Comparison of ENCODE assay signal across 20 cellular contexts in genomic region chr16:27265982-27266381, GRCh38. TPM values are rescaled to one million over a fixed set of nuclear protein-coding genes. Genes with fewer than 3 reads are reported as not detected.
DNase-seq lines count a peak whose midpoint lies in the region; ATAC-seq and TF ChIP-seq lines count a peak whose summit lies in the region.
"Had no signal": no experiment of that assay in that cellular context is flagged by ENCODE, and none has a peak within 500 bp of the region (broad histone marks: within the 10 kb centered on the region; RNA-seq: fewer than 3 reads in every experiment).

No MANE protein-coding gene starts in this region.

- H3K27ac ChIP-seq in CD8-positive, alpha-beta memory T cell (ENCODE audit: low read depth, low read length) = no peak overlapping the region
- H3K27ac ChIP-seq in uterus = no peak overlapping the region
- H3K27ac ChIP-seq: GM23248, upper lobe of right lung, VCaP had no signal

- POLR2A ChIA-PET in CD8-positive, alpha-beta memory T cell (lab: Charles Lee) = no interaction called here

- no peak for ATAC-seq in activated CD8-positive, alpha-beta memory T cell treated with anti-CD3 and anti-CD28 coated beads, Interleukin-2, amount 10 ng/mL, durations not matched to agents 7 days and 5 days
- ATAC-seq in naive B cell (ENCODE audit: low read depth in 2 of 2) (no peak), GM18873 (IDR thresholded peaks at IDR 0.05; ENCODE audit: low FRiP score, unreplicated experiment) (no peak)
- ATAC-seq: left cardiac atrium, sciatic nerve, upper lobe of right lung had no signal

- no peaks in the 10 kb centered on the region for H3K27me3 ChIP-seq in CD8-positive, alpha-beta memory T cell (ENCODE audit: insufficient read depth, low read length, poor library complexity, severe bottlenecking)
- no peaks in the 10 kb centered on the region for H3K27me3 ChIP-seq in uterus
- H3K27me3 ChIP-seq: upper lobe of right lung had no signal

- CTCF ChIA-PET in activated CD8-positive, alpha-beta memory T cell treated with anti-CD3 and anti-CD28 coated beads, Interleukin-2, amount 10 ng/mL, durations not matched to agents 7 days and 5 days (lab: Charles Lee) = no interaction called here
- CTCF ChIA-PET in CD8-positive, alpha-beta memory T cell (lab: Charles Lee) = no interaction called here

- no peak overlapping the region for H3K4me3 Mint-ChIP-seq in activated CD8-positive, alpha-beta memory T cell treated with anti-CD3 and anti-CD28 coated beads, Interleukin-2, amount 10 ng/mL, durations not matched to agents 7 days and 5 days
- peak overlapping the region in 3 of 7 donors; percentile 42 to 51 (median 42) for H3K4me3 Mint-ChIP-seq in CD8-positive, alpha-beta memory T cell
- H3K4me3 Mint-ChIP-seq in activated T-helper 1 cell treated with anti-CD3 and anti-CD28 coated beads, Interleukin-12 subunit alpha, Interleukin-12 subunit beta, Interleukin-2, Interleukin-4 antibody, amounts not matched to agents 30 ng/mL and 10 ng/mL and 1 ng/mL, durations not matched to agents 14 hours and 24 hours and 36 hours = peak overlapping the region; percentile 5
- H3K4me3 Mint-ChIP-seq in naive B cell = peak overlapping the region in 7 of 8 donors; percentile 0 to 61 (median 21)

- H3K9me3 Mint-ChIP-seq in activated CD8-positive, alpha-beta memory T cell treated with anti-CD3 and anti-CD28 coated beads, Interleukin-2, amount 10 ng/mL, durations not matched to agents 7 days and 5 days (ENCODE audit: low read depth) = no peaks in the 10 kb centered on the region
- no peaks in the 10 kb centered on the region for H3K9me3 Mint-ChIP-seq in CD8-positive, alpha-beta memory T cell
- H3K9me3 Mint-ChIP-seq in activated T-helper 1 cell treated with anti-CD3 and anti-CD28 coated beads, Interleukin-12 subunit alpha, Interleukin-12 subunit beta, Interleukin-2, Interleukin-4 antibody, amounts not matched to agents 30 ng/mL and 10 ng/mL and 1 ng/mL, durations not matched to agents 14 hours and 24 hours and 36 hours = no peaks in the 10 kb centered on the region
- H3K9me3 Mint-ChIP-seq in naive B cell = no peaks in the 10 kb centered on the region

- no peak for TF ChIP-seq CTCF in uterus (IDR thresholded peaks at IDR 0.05)

- TF ChIP-seq POLR2A in uterus (IDR thresholded peaks at IDR 0.05) = no peak

- H3K9me3 ChIP-seq in CD8-positive, alpha-beta memory T cell (ENCODE audit: low read length) = no peaks in the 10 kb centered on the region
- no peaks in the 10 kb centered on the region for H3K9me3 ChIP-seq in uterus
- H3K9me3 ChIP-seq: upper lobe of right lung had no signal

- peaks cover 65% of the 10 kb centered on the region for H3K4me1 Mint-ChIP-seq in activated CD8-positive, alpha-beta memory T cell treated with anti-CD3 and anti-CD28 coated beads, Interleukin-2, amount 10 ng/mL, durations not matched to agents 7 days and 5 days
- H3K4me1 Mint-ChIP-seq in CD8-positive, alpha-beta memory T cell = peaks cover 52 to 74% (median 68%) of the 10 kb centered on the region in 3 donors
- H3K4me1 Mint-ChIP-seq in activated T-helper 1 cell treated with anti-CD3 and anti-CD28 coated beads, Interleukin-12 subunit alpha, Interleukin-12 subunit beta, Interleukin-2, Interleukin-4 antibody, amounts not matched to agents 30 ng/mL and 10 ng/mL and 1 ng/mL, durations not matched to agents 14 hours and 24 hours and 36 hours (ENCODE audit: low read depth) = peaks cover 65% of the 10 kb centered on the region
- H3K4me1 Mint-ChIP-seq in naive B cell = peaks cover 50 to 86% (median 68%) of the 10 kb centered on the region in 3 donors

- no peak overlapping the region for H3K4me3 ChIP-seq in CD8-positive, alpha-beta memory T cell (ENCODE audit: low read length)
- no peak overlapping the region for H3K4me3 ChIP-seq in uterus
- H3K4me3 ChIP-seq: GM23248, upper lobe of right lung had no signal

- peaks cover 22% of the 10 kb centered on the region for H3K4me1 ChIP-seq in CD8-positive, alpha-beta memory T cell (ENCODE audit: insufficient read depth, low read length)
- H3K4me1 ChIP-seq in uterus = peaks cover 0 to 4% of the 10 kb centered on the region in 2 donors

- H3K27me3 Mint-ChIP-seq in activated CD8-positive, alpha-beta memory T cell treated with anti-CD3 and anti-CD28 coated beads, Interleukin-2, amount 10 ng/mL, durations not matched to agents 7 days and 5 days = no peaks in the 10 kb centered on the region
- no peaks in the 10 kb centered on the region for H3K27me3 Mint-ChIP-seq in CD8-positive, alpha-beta memory T cell
- H3K27me3 Mint-ChIP-seq in activated T-helper 1 cell treated with anti-CD3 and anti-CD28 coated beads, Interleukin-12 subunit alpha, Interleukin-12 subunit beta, Interleukin-2, Interleukin-4 antibody, amounts not matched to agents 30 ng/mL and 10 ng/mL and 1 ng/mL, durations not matched to agents 14 hours and 24 hours and 36 hours (ENCODE audit: insufficient read depth) = no peaks in the 10 kb centered on the region
- no peaks in the 10 kb centered on the region for H3K27me3 Mint-ChIP-seq in naive B cell

- intact Hi-C loops in activated T-helper 1 cell treated with anti-CD3 and anti-CD28 coated beads, Interleukin-12 subunit alpha, Interleukin-12 subunit beta, Interleukin-2, Interleukin-4 antibody, amounts not matched to agents 30 ng/mL and 10 ng/mL and 1 ng/mL, durations not matched to agents 14 hours and 24 hours and 36 hours (cut with micrococcal nuclease) = no loop called here
- intact Hi-C loops in uterus (cut with DNase I; ENCODE audit: low total_unique reads) = no loop called here

- peak; percentile 7 for DNase-seq in activated CD8-positive, alpha-beta memory T cell treated with anti-CD3 and anti-CD28 coated beads, Interleukin-2, amount 10 ng/mL, durations not matched to agents 7 days and 5 days
- DNase-seq in activated CD8-positive, alpha-beta memory T cell treated with anti-CD3 and anti-CD28 coated beads for 24 hours = no peak
- no peak for DNase-seq in CD8-positive, alpha-beta memory T cell
- no peak for DNase-seq in activated T-helper 1 cell treated with anti-CD3 and anti-CD28 coated beads, Interleukin-12 subunit alpha, Interleukin-12 subunit beta, Interleukin-2, Interleukin-4 antibody, amounts not matched to agents 30 ng/mL and 10 ng/mL and 1 ng/mL, durations not matched to agents 14 hours and 24 hours and 36 hours (ENCODE audit: low spot score)
- DNase-seq in naive B cell (no peak), SKM-1 (lab: John Stamatoyannopoulos, UW; ENCODE audit: unreplicated experiment) (no peak), uterus (no peak)
- DNase-seq: activated effector memory CD4-positive, alpha-beta T cell treated with Interleukin-2 at 50 U/mL for 16 hours; amygdala; cortex of kidney; GM23248; Kasumi-1; left cardiac atrium; NCI-H187 treated with DMSO at 0.1 percent for 48 hours; NCI-H345; posterior cingulate gyrus; upper lobe of right lung had no signal

- H3K36me3 ChIP-seq in CD8-positive, alpha-beta memory T cell (ENCODE audit: insufficient read depth, low read length) = no peaks in the 10 kb centered on the region
- no peaks in the 10 kb centered on the region for H3K36me3 ChIP-seq in uterus
- H3K36me3 ChIP-seq: upper lobe of right lung had no signal

- H3K36me3 Mint-ChIP-seq in activated CD8-positive, alpha-beta memory T cell treated with anti-CD3 and anti-CD28 coated beads, Interleukin-2, amount 10 ng/mL, durations not matched to agents 7 days and 5 days = peaks cover 43% of the 10 kb centered on the region
- H3K36me3 Mint-ChIP-seq in CD8-positive, alpha-beta memory T cell = peaks cover 0 to 13% (median 4%) of the 10 kb centered on the region in 3 donors
- peaks cover 42% of the 10 kb centered on the region for H3K36me3 Mint-ChIP-seq in activated T-helper 1 cell treated with anti-CD3 and anti-CD28 coated beads, Interleukin-12 subunit alpha, Interleukin-12 subunit beta, Interleukin-2, Interleukin-4 antibody, amounts not matched to agents 30 ng/mL and 10 ng/mL and 1 ng/mL, durations not matched to agents 14 hours and 24 hours and 36 hours (ENCODE audit: low read depth)
- peaks cover 0 to 7% of the 10 kb centered on the region in 2 donors for H3K36me3 Mint-ChIP-seq in naive B cell

- H3K27ac Mint-ChIP-seq in activated CD8-positive, alpha-beta memory T cell treated with anti-CD3 and anti-CD28 coated beads, Interleukin-2, amount 10 ng/mL, durations not matched to agents 7 days and 5 days = peak overlapping the region; percentile 35
- H3K27ac Mint-ChIP-seq in CD8-positive, alpha-beta memory T cell = peak overlapping the region in 5 of 8 donors; percentile 19 to 93 (median 79)
- H3K27ac Mint-ChIP-seq in activated T-helper 1 cell treated with anti-CD3 and anti-CD28 coated beads, Interleukin-12 subunit alpha, Interleukin-12 subunit beta, Interleukin-2, Interleukin-4 antibody, amounts not matched to agents 30 ng/mL and 10 ng/mL and 1 ng/mL, durations not matched to agents 14 hours and 24 hours and 36 hours = no peak overlapping the region
- H3K27ac Mint-ChIP-seq in naive B cell = peak overlapping the region in 4 of 6 donors; percentile 15 to 78 (median 58)

RNA-seq across cellular contexts. Expression of gene NSMCE1, which starts 2.6 kb away (rescaled TPM):
- total RNA-seq in activated CD8-positive, alpha-beta memory T cell treated with anti-CD3 and anti-CD28 coated beads, Interleukin-2, amount 10 ng/mL, durations not matched to agents 7 days and 5 days = 10 to 100 TPM; 75.9 to 94.0 TPM
- 100 to 1,000 TPM; 103 to 114 TPM for total RNA-seq in CD8-positive, alpha-beta memory T cell
- polyA plus RNA-seq in CD8-positive, alpha-beta memory T cell = 132 TPM
- total RNA-seq in activated T-helper 1 cell treated with anti-CD3 and anti-CD28 coated beads, Interleukin-12 subunit alpha, Interleukin-12 subunit beta, Interleukin-2, Interleukin-4 antibody, amounts not matched to agents 30 ng/mL and 10 ng/mL and 1 ng/mL, durations not matched to agents 14 hours and 24 hours and 36 hours = 128 and 134 TPM in 2 replicates
- polyA plus RNA-seq in naive B cell (ENCODE audit: low read depth in 6 of 6) = 100 to 1,000 TPM; 178 to 217 (median 195) TPM
- 10 to 100 TPM in 3 of 4 donors, 1 to 10 TPM in 1; 3.2 to 43.6 (median 35.6) TPM for total RNA-seq in uterus

RNA-seq across cellular contexts. Expression of gene IL4R, which starts 47.8 kb away (rescaled TPM):
- total RNA-seq in activated CD8-positive, alpha-beta memory T cell treated with anti-CD3 and anti-CD28 coated beads, Interleukin-2, amount 10 ng/mL, durations not matched to agents 7 days and 5 days = 100 to 1,000 TPM; 155 to 190 TPM
- total RNA-seq in CD8-positive, alpha-beta memory T cell = 100 to 1,000 TPM; 140 to 142 TPM
- 41.6 TPM for polyA plus RNA-seq in CD8-positive, alpha-beta memory T cell
- 288 and 320 TPM in 2 replicates for total RNA-seq in activated T-helper 1 cell treated with anti-CD3 and anti-CD28 coated beads, Interleukin-12 subunit alpha, Interleukin-12 subunit beta, Interleukin-2, Interleukin-4 antibody, amounts not matched to agents 30 ng/mL and 10 ng/mL and 1 ng/mL, durations not matched to agents 14 hours and 24 hours and 36 hours
- 1,000 to 10,000 TPM in 1 of 6 donors, 100 to 1,000 TPM in 5; 355 to 1,202 (median 525) TPM for polyA plus RNA-seq in naive B cell (ENCODE audit: low read depth in 6 of 6)
- total RNA-seq in uterus = 100 to 1,000 TPM in 1 of 4 donors, 10 to 100 TPM in 2, 1 to 10 TPM in 1; 9.4 to 137 (median 45.4) TPM
